In genomic region chr20:2332711-2333110, GRCh38 we compare ENCODE assay signal across 23 cellular contexts. TPM values are rescaled to one million over a fixed set of nuclear protein-coding genes. Genes with fewer than 3 reads are reported as not detected.
"Had no signal": no experiment of that assay in that cellular context is flagged by ENCODE, and none has a peak within 500 bp of the region (broad histone marks: within the 10 kb centered on the region; RNA-seq: fewer than 3 reads in every experiment).

No MANE protein-coding gene starts in this region.

- H3K36me3 Mint-ChIP-seq: IgD-negative memory B cell had no signal

- H3K4me3 Mint-ChIP-seq: IgD-negative memory B cell had no signal

- H3K27ac Mint-ChIP-seq: IgD-negative memory B cell had no signal

- DNase-seq: Kasumi-1, MM.1S, NCI-H1092 treated with DMSO at 0.1 percent for 48 hours, NCI-H1436, NCI-H187, NCI-H2029, NCI-H2081 treated with DMSO at 0.1 percent for 48 hours, NCI-H2171, NCI-H226, NCI-H446, NCI-H510A, NCI-H524 treated with DMSO at 0.1 percent for 48 hours, NCI-H69, NCI-H774, RPMI8226, SHP77, SJCRH30 had no signal

- H3K27ac ChIP-seq: HL-60, KMS-11, SJCRH30 had no signal

- ATAC-seq: K562, SK-N-SH treated with all-trans-retinoic acid at 6 μM for 48 hours had no signal

RNA-seq across cellular contexts. Expression of gene TGM3, which starts 36.9 kb away (rescaled TPM):
- total RNA-seq: K562, M059J, SJCRH30 had no signal

RNA-seq across cellular contexts. Expression of gene TGM6, which starts 48.0 kb away (rescaled TPM):
- total RNA-seq: K562, M059J, SJCRH30 had no signal
